In genomic region chr1:6612641-6613360, GRCh38 we compare ENCODE assay signal across 8 cellular contexts. TPM values are rescaled to one million over a fixed set of nuclear protein-coding genes. Genes with fewer than 3 reads are reported as not detected.
DNase-seq lines count a peak whose midpoint lies in the region; ATAC-seq, FAIRE-seq and TF ChIP-seq lines count a peak whose summit lies in the region.

No MANE protein-coding gene starts in this region.

- H3K9me1 ChIP-seq in keratinocyte (ENCODE audit: control insufficient read depth, extremely low read depth, insufficient read depth, low read length) = no peaks in the 10 kb centered on the region

- H3K27ac ChIP-seq in AG04450 (ENCODE audit: low read depth, low read length) = peak overlapping the region; percentile 77
- peak overlapping the region; percentile 92 for H3K27ac ChIP-seq in keratinocyte (ENCODE audit: control insufficient read depth, insufficient read depth, low read length)
- H3K27ac ChIP-seq in smooth muscle cell (ENCODE audit: low read depth) = peak overlapping the region; percentile 91

- CTCF ChIA-PET in AG04450 (lab: Charles Lee) = no interaction called here

- H3K4me1 ChIP-seq in keratinocyte (ENCODE audit: control insufficient read depth, extremely low read depth, insufficient read depth, low read length) (peaks cover 20% of the 10 kb centered on the region), smooth muscle cell (ENCODE audit: low read depth) (peaks cover 3% of the 10 kb centered on the region)

- peaks cover 55% of the 10 kb centered on the region for H3K4me1 Mint-ChIP-seq in brain

- peaks cover 4% of the 10 kb centered on the region in 2 experiments for H3K36me3 ChIP-seq in keratinocyte (ENCODE audit: control insufficient read depth in 2 of 2, extremely low read depth in 1 of 2, insufficient read depth in 2 of 2, low read length in 2 of 2)
- no peaks in the 10 kb centered on the region for H3K36me3 ChIP-seq in smooth muscle cell (ENCODE audit: low read depth)

- ATAC-seq in HG02759 (IDR thresholded peaks at IDR 0.05; ENCODE audit: unreplicated experiment) (peak; percentile 29), HG03039 (IDR thresholded peaks at IDR 0.05; ENCODE audit: unreplicated experiment) (no peak)

- H3K27me3 ChIP-seq in AG04450 (ENCODE audit: control insufficient read depth, insufficient read depth, low read length) = no peaks in the 10 kb centered on the region
- H3K27me3 ChIP-seq in keratinocyte (ENCODE audit: control insufficient read depth, extremely low read depth, insufficient read depth, low read length) = no peaks in the 10 kb centered on the region
- H3K27me3 ChIP-seq in smooth muscle cell (ENCODE audit: low read depth) = no peaks in the 10 kb centered on the region

- POLR2A ChIA-PET in AG04450 (lab: Yijun Ruan, JAX) = interaction anchor here (1.3 to 1.4 kb wide), 2 partner anchors 9 to 10 kb away, joined by 6 to 10 read pairs; partner anchors contain the start of gene KLHL21

- peaks cover 3% of the 10 kb centered on the region for H3F3A ChIP-seq in smooth muscle cell (ENCODE audit: low read depth)

- H3K4me2 ChIP-seq in keratinocyte (ENCODE audit: control insufficient read depth, extremely low read depth, insufficient read depth, low read depth, low read length) (peak overlapping the region; percentile 97), smooth muscle cell (peak overlapping the region; percentile 98)

- H3K4me3 ChIP-seq in AG04450 (ENCODE audit: low read depth, low read length) = peak overlapping the region; percentile 86
- H3K4me3 ChIP-seq in keratinocyte (ENCODE audit: control insufficient read depth in 2 of 3, extremely low read depth in 1 of 3, insufficient read depth in 2 of 3, low read depth in 1 of 3, low read length in 3 of 3) = peak overlapping the region; percentile 58 to 87 (median 62)
- peak overlapping the region; percentile 95 for H3K4me3 ChIP-seq in smooth muscle cell

- H2AFZ ChIP-seq in keratinocyte (ENCODE audit: control insufficient read depth, low read length) = peak overlapping the region; percentile 84
- peak overlapping the region; percentile 92 for H2AFZ ChIP-seq in smooth muscle cell (ENCODE audit: low read depth)

- peaks cover 0 to 2% (median 0%) of the 10 kb centered on the region in 5 experiments for H3K9me3 Mint-ChIP-seq in brain

- H3K27ac Mint-ChIP-seq in brain = peak overlapping the region; percentile 82 to 99 (median 95)

- peak overlapping the region; percentile 93 to 97 (median 94) for H3K4me3 Mint-ChIP-seq in brain

- H3K9me3 ChIP-seq in AG04450 (ENCODE audit: control insufficient read depth, insufficient read depth, low read length) (no peaks in the 10 kb centered on the region; the same call in 1 of the 2 replicates), keratinocyte (ENCODE audit: control insufficient read depth, low read depth, low read length) (no peaks in the 10 kb centered on the region), smooth muscle cell (replicated peaks; ENCODE audit: low read depth) (no peaks in the 10 kb centered on the region)

- H3K79me2 ChIP-seq in keratinocyte (ENCODE audit: control insufficient read depth, insufficient read depth, low read length) (peaks cover 25% of the 10 kb centered on the region), smooth muscle cell (ENCODE audit: low read depth) (peaks cover 55% of the 10 kb centered on the region)

- WGBS in smooth muscle cell (ENCODE audit: low lambda C conversion rate) = 2% methylated on average over 36 of the region's 67 CpGs

- FAIRE-seq in keratinocyte (lab: Jason Lieb, UNC) = no peak

- H3K36me3 Mint-ChIP-seq in brain = peaks cover 3% of the 10 kb centered on the region

- H3K27me3 Mint-ChIP-seq in brain = peaks cover 4% of the 10 kb centered on the region

- H3K9ac ChIP-seq in keratinocyte (ENCODE audit: control insufficient read depth, extremely low read depth, insufficient read depth, low read length) (peak overlapping the region; percentile 88), smooth muscle cell (ENCODE audit: low read depth) (peak overlapping the region; percentile 91)

- TF ChIP-seq CTCF in AG04450 (IDR thresholded peaks at IDR 0.05; ENCODE audit: low read depth, low read length) (no peak), brain (conservative IDR thresholded peaks at IDR 0.05) (no peak), keratinocyte (optimal IDR thresholded peaks at IDR 0.05 in 1 of 3, IDR thresholded peaks at IDR 0.05 in 1 of 3, conservative IDR thresholded peaks at IDR 0.05 in 1 of 3; ENCODE audit: extremely low read depth in 1 of 3, insufficient read depth in 2 of 3, low read length in 3 of 3) (peak in 1 of 3 experiments; percentile 12), smooth muscle cell (IDR thresholded peaks at IDR 0.05; ENCODE audit: borderline replicate concordance, insufficient read depth, poor library complexity, severe bottlenecking) (no peak)

- DNase-seq in AG04450 (ENCODE audit: low read depth, low spot score) = no peak
- DNase-seq in GM03348 (ENCODE audit: low spot score) = peak; percentile 90
- DNase-seq in NCI-H2227 treated with DMSO at 0.1 percent for 48 hours (lab: John Stamatoyannopoulos, UW) = peak; percentile 52
- DNase-seq in keratinocyte (ENCODE audit: low read depth, low spot score) = no peak
- DNase-seq in smooth muscle cell (lab: John Stamatoyannopoulos, UW; ENCODE audit: unreplicated experiment) = no peak

- H4K20me1 ChIP-seq in keratinocyte (ENCODE audit: control insufficient read depth, extremely low read depth, insufficient read depth, low read length) = no peaks in the 10 kb centered on the region
- H4K20me1 ChIP-seq in smooth muscle cell (ENCODE audit: low read depth) = peaks cover 28% of the 10 kb centered on the region

- dilution Hi-C loops in keratinocyte (cut with MboI; ENCODE audit: extremely low pct_ligation_motif_present, low sequenced_read_pairs) = no loop called here

RNA-seq across cellular contexts. Expression of gene PHF13, which starts 0.7 kb away (rescaled TPM):
- polyA plus RNA-seq in AG04450 (2011; rRNA removed) (11.1 and 11.6 TPM in 2 replicates), brain (ENCODE audit: insufficient read depth, low read depth, low replicate concordance) (31.7 TPM), keratinocyte (2.4 to 8.3 TPM (median 4.5 TPM) in 3 replicates), smooth muscle cell (12.3 and 14.0 TPM in 2 replicates)
- 9.4 and 9.9 TPM in 2 replicates for polyA minus RNA-seq in AG04450 (2011; rRNA and poly(A)+ RNA removed)
- polyA plus RNA-seq in keratinocyte (2011; ENCODE audit: low read depth) = 5.5 TPM
- 4.1 and 4.2 TPM in 2 replicates for polyA plus RNA-seq in keratinocyte (2011; cell fraction: cytosol; rRNA removed)
- polyA plus RNA-seq in keratinocyte (2011; cell fraction: nucleus; rRNA removed) = 13.6 and 13.9 TPM in 2 replicates
- polyA plus RNA-seq in keratinocyte (2012; ENCODE audit: low replicate concordance) = 9.5 and 18.7 TPM in 2 replicates
- 2.9 to 4.9 TPM (median 4.6 TPM) in 3 replicates for polyA minus RNA-seq in keratinocyte
- polyA minus RNA-seq in keratinocyte (2011; cell fraction: cytosol; rRNA and poly(A)+ RNA removed) = 3.1 TPM
- polyA minus RNA-seq in keratinocyte (2011; cell fraction: nucleus; rRNA and poly(A)+ RNA removed) = 5.7 and 7.1 TPM in 2 replicates
- total RNA-seq in smooth muscle cell = 10.2 and 10.4 TPM in 2 replicates

RNA-seq across cellular contexts. Expression of gene KLHL21, which starts 10.1 kb away (rescaled TPM):
- polyA plus RNA-seq in AG04450 (2011; rRNA removed) (11.7 and 12.8 TPM in 2 replicates), brain (ENCODE audit: insufficient read depth, low read depth, low replicate concordance) (22.0 TPM), keratinocyte (24.8 to 51.0 TPM (median 32.8 TPM) in 3 replicates), smooth muscle cell (12.6 and 16.2 TPM in 2 replicates)
- polyA minus RNA-seq in AG04450 (2011; rRNA and poly(A)+ RNA removed) = 15.6 and 16.0 TPM in 2 replicates
- 40.9 TPM for polyA plus RNA-seq in keratinocyte (2011; ENCODE audit: low read depth)
- 21.0 and 28.6 TPM in 2 replicates for polyA plus RNA-seq in keratinocyte (2011; cell fraction: cytosol; rRNA removed)
- polyA plus RNA-seq in keratinocyte (2011; cell fraction: nucleus; rRNA removed) = 92.1 and 94.8 TPM in 2 replicates
- 61.1 and 71.4 TPM in 2 replicates for polyA plus RNA-seq in keratinocyte (2012; ENCODE audit: low replicate concordance)
- 45.2 to 103 TPM (median 54.5 TPM) in 3 replicates for polyA minus RNA-seq in keratinocyte
- 99.4 TPM for polyA minus RNA-seq in keratinocyte (2011; cell fraction: cytosol; rRNA and poly(A)+ RNA removed)
- 96.4 and 111 TPM in 2 replicates for polyA minus RNA-seq in keratinocyte (2011; cell fraction: nucleus; rRNA and poly(A)+ RNA removed)
- 12.0 and 13.2 TPM in 2 replicates for total RNA-seq in smooth muscle cell

RNA-seq across cellular contexts. Expression of gene THAP3, which starts 11.9 kb away (rescaled TPM):
- polyA plus RNA-seq in AG04450 (2011; rRNA removed) (7.8 and 8.8 TPM in 2 replicates), brain (ENCODE audit: insufficient read depth, low read depth, low replicate concordance) (28.1 TPM), keratinocyte (5.1 to 6.0 TPM (median 5.1 TPM) in 3 replicates), smooth muscle cell (29.3 and 34.8 TPM in 2 replicates)
- polyA minus RNA-seq in AG04450 (2011; rRNA and poly(A)+ RNA removed) = 6.4 and 11.6 TPM in 2 replicates
- polyA plus RNA-seq in keratinocyte (2011; ENCODE audit: low read depth) = 8.6 TPM
- polyA plus RNA-seq in keratinocyte (2011; cell fraction: cytosol; rRNA removed) = 2.8 and 4.3 TPM in 2 replicates
- 6.3 and 7.6 TPM in 2 replicates for polyA plus RNA-seq in keratinocyte (2011; cell fraction: nucleus; rRNA removed)
- 7.3 and 9.8 TPM in 2 replicates for polyA plus RNA-seq in keratinocyte (2012; ENCODE audit: low replicate concordance)
- 2.4 to 17.0 TPM (median 3.1 TPM) in 3 replicates for polyA minus RNA-seq in keratinocyte
- polyA minus RNA-seq in keratinocyte (2011; cell fraction: cytosol; rRNA and poly(A)+ RNA removed) = 7.3 TPM
- polyA minus RNA-seq in keratinocyte (2011; cell fraction: nucleus; rRNA and poly(A)+ RNA removed) = 1.8 and 3.2 TPM in 2 replicates
- total RNA-seq in smooth muscle cell = 10.5 and 14.2 TPM in 2 replicates

RNA-seq across cellular contexts. Expression of gene ZBTB48, which starts 33.0 kb away (rescaled TPM):
- 7.5 and 8.8 TPM in 2 replicates for polyA plus RNA-seq in AG04450 (2011; rRNA removed)
- polyA minus RNA-seq in AG04450 (2011; rRNA and poly(A)+ RNA removed) = 16.8 and 26.3 TPM in 2 replicates
- polyA plus RNA-seq in brain (ENCODE audit: insufficient read depth, low read depth, low replicate concordance) = 24.0 TPM
- polyA plus RNA-seq in keratinocyte = 9.7 to 21.1 TPM (median 10.9 TPM) in 3 replicates
- 13.1 TPM for polyA plus RNA-seq in keratinocyte (2011; ENCODE audit: low read depth)
- 5.6 and 9.2 TPM in 2 replicates for polyA plus RNA-seq in keratinocyte (2011; cell fraction: cytosol; rRNA removed)
- 28.2 and 30.9 TPM in 2 replicates for polyA plus RNA-seq in keratinocyte (2011; cell fraction: nucleus; rRNA removed)
- 11.5 and 12.6 TPM in 2 replicates for polyA plus RNA-seq in keratinocyte (2012; ENCODE audit: low replicate concordance)
- polyA minus RNA-seq in keratinocyte = 12.6 to 19.0 TPM (median 16.8 TPM) in 3 replicates
- polyA minus RNA-seq in keratinocyte (2011; cell fraction: cytosol; rRNA and poly(A)+ RNA removed) = 25.7 TPM
- 17.1 and 28.2 TPM in 2 replicates for polyA minus RNA-seq in keratinocyte (2011; cell fraction: nucleus; rRNA and poly(A)+ RNA removed)
- total RNA-seq in smooth muscle cell = 9.7 and 26.4 TPM in 2 replicates
- 16.3 and 20.5 TPM in 2 replicates for polyA plus RNA-seq in smooth muscle cell

RNA-seq across cellular contexts. Expression of gene TAS1R1, which starts 57.7 kb away (rescaled TPM):
- polyA plus RNA-seq in AG04450 (2011; rRNA removed) (0.05 TPM in 2 replicates), brain (ENCODE audit: insufficient read depth, low read depth, low replicate concordance) (not detected), keratinocyte (not detected in 3 replicates), smooth muscle cell (0.27 TPM in 1 of 2 replicates, not detected in the other)
- polyA minus RNA-seq in AG04450 (2011; rRNA and poly(A)+ RNA removed) = not detected in 2 replicates
- polyA plus RNA-seq in keratinocyte (2011; ENCODE audit: low read depth) = not detected
- not detected in 2 replicates for polyA plus RNA-seq in keratinocyte (2011; cell fraction: cytosol; rRNA removed)
- not detected in 2 replicates for polyA plus RNA-seq in keratinocyte (2011; cell fraction: nucleus; rRNA removed)
- 0.17 TPM in 1 of 2 replicates, not detected in the other for polyA plus RNA-seq in keratinocyte (2012; ENCODE audit: low replicate concordance)
- polyA minus RNA-seq in keratinocyte = not detected in 3 replicates
- not detected for polyA minus RNA-seq in keratinocyte (2011; cell fraction: cytosol; rRNA and poly(A)+ RNA removed)
- not detected in 2 replicates for polyA minus RNA-seq in keratinocyte (2011; cell fraction: nucleus; rRNA and poly(A)+ RNA removed)
- not detected in 2 replicates for total RNA-seq in smooth muscle cell

Comparison
In these comparisons a context has a peak if more than half of its experiments do, and no peak if none do; other contexts are left out.
1. DNase-seq: peak in GM03348 (single experiment) and NCI-H2227 treated with DMSO at 0.1 percent for 48 hours (single experiment); none in AG04450 (single experiment), keratinocyte (single experiment) and smooth muscle cell (single experiment).
2. Peak in every context shown above with its lines, with median percentiles within 50 percentile points of each other: H3K27ac ChIP-seq and H3K4me3 ChIP-seq.